ENCODE assay signal across 9 cellular contexts in the genomic region with DNA sequence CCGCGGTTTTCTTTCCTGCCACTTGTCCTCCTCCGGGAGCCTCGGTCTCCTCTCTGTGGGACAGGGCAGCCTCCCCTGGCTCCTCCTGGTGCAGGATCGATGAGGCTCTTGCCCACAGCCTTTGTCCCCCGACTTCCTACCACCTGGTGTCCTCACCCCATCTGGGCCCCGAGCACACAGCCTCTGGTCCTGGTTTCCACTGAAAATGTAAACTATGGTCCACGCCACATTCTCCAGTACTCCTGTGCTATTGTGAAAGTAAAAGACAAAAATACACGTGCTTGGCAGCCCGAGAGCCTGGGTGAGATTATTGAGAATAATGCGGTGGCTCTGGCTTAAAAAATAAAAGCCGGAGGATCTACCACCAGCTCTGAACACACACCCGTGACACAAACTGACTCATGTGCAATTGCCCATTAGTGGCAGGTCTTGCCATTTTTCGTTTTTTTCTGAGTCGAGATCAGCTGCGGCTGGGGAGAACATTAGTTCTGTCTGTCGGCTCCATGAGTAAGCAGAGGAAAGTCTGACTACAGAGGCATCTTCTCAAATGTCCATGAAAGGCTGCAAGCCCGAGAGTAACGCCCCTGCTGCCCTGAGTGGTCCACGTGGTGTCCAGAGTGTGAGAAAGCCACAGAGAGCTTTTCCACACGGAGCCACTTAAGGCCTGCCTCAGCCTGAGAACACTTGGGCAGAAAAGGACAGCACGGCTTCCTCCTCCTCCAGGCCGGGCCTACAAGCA. TPM values are rescaled to one million over a fixed set of nuclear protein-coding genes. Genes with fewer than 3 reads are reported as not detected.
DNase-seq lines count a peak whose midpoint lies in the region; ATAC-seq and TF ChIP-seq lines count a peak whose summit lies in the region.
"Had no signal": no experiment of that assay in that cellular context is flagged by ENCODE, and none has a peak within 500 bp of the region (broad histone marks: within the 10 kb centered on the region; RNA-seq: fewer than 3 reads in every experiment).

No MANE protein-coding gene starts in this region.

- peaks cover 15% of the 10 kb centered on the region for H3K9me3 Mint-ChIP-seq in activated CD8-positive, alpha-beta T cell treated with anti-CD3 and anti-CD28 coated beads, Interleukin-2, amount 10 ng/mL, durations not matched to agents 7 days and 5 days (ENCODE audit: insufficient read depth)
- peaks cover 21% of the 10 kb centered on the region for H3K9me3 Mint-ChIP-seq in activated CD8-positive, alpha-beta T cell treated with anti-CD3 and anti-CD28 coated beads for 36 hours

- intact Hi-C loops in activated CD8-positive, alpha-beta T cell treated with anti-CD3 and anti-CD28 coated beads for 36 hours (cut with micrococcal nuclease), result no loop called here
- intact Hi-C loops in upper lobe of right lung (cut with DNase I), result loop anchor here (10.0 kb wide), 1 partner anchor 117 kb away; no protein-coding TSS in a partner anchor

- peak overlapping the region; percentile 10 for H3K4me3 ChIP-seq in upper lobe of right lung

- no peak for ATAC-seq in activated CD8-positive, alpha-beta T cell treated with anti-CD3 and anti-CD28 coated beads, Interleukin-2, amount 10 ng/mL, durations not matched to agents 7 days and 5 days
- no peak for ATAC-seq in activated CD8-positive, alpha-beta T cell treated with anti-CD3 and anti-CD28 coated beads for 36 hours
- ATAC-seq in upper lobe of right lung (peak; percentile 58), GM21526 (IDR thresholded peaks at IDR 0.05; ENCODE audit: low FRiP score, unreplicated experiment) (no peak)

- CTCF ChIA-PET in activated CD8-positive, alpha-beta T cell treated with anti-CD3 and anti-CD28 coated beads, Interleukin-2, amount 10 ng/mL, durations not matched to agents 7 days and 5 days (lab: Charles Lee), result no interaction called here
- CTCF ChIA-PET in activated CD8-positive, alpha-beta T cell treated with anti-CD3 and anti-CD28 coated beads for 36 hours (lab: Charles Lee), result no interaction called here

- no peaks in the 10 kb centered on the region for H3K9me3 ChIP-seq in upper lobe of right lung

- no peak for TF ChIP-seq CTCF in activated CD8-positive, alpha-beta T cell treated with anti-CD3 and anti-CD28 coated beads for 36 hours (IDR thresholded peaks at IDR 0.05)
- TF ChIP-seq CTCF in upper lobe of right lung (IDR thresholded peaks at IDR 0.05), result no peak

- no peaks in the 10 kb centered on the region for H3K36me3 ChIP-seq in upper lobe of right lung

- H3K27me3 Mint-ChIP-seq in activated CD8-positive, alpha-beta T cell treated with anti-CD3 and anti-CD28 coated beads, Interleukin-2, amount 10 ng/mL, durations not matched to agents 7 days and 5 days (ENCODE audit: low read depth), result peaks cover 7% of the 10 kb centered on the region
- peaks cover 2% of the 10 kb centered on the region for H3K27me3 Mint-ChIP-seq in activated CD8-positive, alpha-beta T cell treated with anti-CD3 and anti-CD28 coated beads for 36 hours

- H3K4me1 Mint-ChIP-seq in activated CD8-positive, alpha-beta T cell treated with anti-CD3 and anti-CD28 coated beads, Interleukin-2, amount 10 ng/mL, durations not matched to agents 7 days and 5 days (ENCODE audit: low read depth), result no peaks in the 10 kb centered on the region
- peaks cover 5% of the 10 kb centered on the region for H3K4me1 Mint-ChIP-seq in activated CD8-positive, alpha-beta T cell treated with anti-CD3 and anti-CD28 coated beads for 36 hours (ENCODE audit: low read depth)
- H3K4me1 Mint-ChIP-seq: IgD-negative memory B cell had no signal

- no peak overlapping the region for H3K27ac Mint-ChIP-seq in activated CD8-positive, alpha-beta T cell treated with anti-CD3 and anti-CD28 coated beads, Interleukin-2, amount 10 ng/mL, durations not matched to agents 7 days and 5 days
- H3K27ac Mint-ChIP-seq in activated CD8-positive, alpha-beta T cell treated with anti-CD3 and anti-CD28 coated beads for 36 hours, result no peak overlapping the region

- H3K27me3 ChIP-seq in upper lobe of right lung, result peaks cover 2% of the 10 kb centered on the region

- POLR2A ChIA-PET in activated CD8-positive, alpha-beta T cell treated with anti-CD3 and anti-CD28 coated beads, Interleukin-2, amount 10 ng/mL, durations not matched to agents 7 days and 5 days (lab: Charles Lee), result no interaction called here
- POLR2A ChIA-PET in activated CD8-positive, alpha-beta T cell treated with anti-CD3 and anti-CD28 coated beads for 36 hours (lab: Charles Lee), result no interaction called here

- H3K36me3 Mint-ChIP-seq in activated CD8-positive, alpha-beta T cell treated with anti-CD3 and anti-CD28 coated beads, Interleukin-2, amount 10 ng/mL, durations not matched to agents 7 days and 5 days (ENCODE audit: low read depth), result peaks cover 2% of the 10 kb centered on the region
- H3K36me3 Mint-ChIP-seq in activated CD8-positive, alpha-beta T cell treated with anti-CD3 and anti-CD28 coated beads for 36 hours (ENCODE audit: low read depth), result no peaks in the 10 kb centered on the region
- H3K36me3 Mint-ChIP-seq: IgD-negative memory B cell had no signal

- peaks cover 5% of the 10 kb centered on the region for H3K4me1 ChIP-seq in upper lobe of right lung

- H3K4me3 Mint-ChIP-seq in activated CD8-positive, alpha-beta T cell treated with anti-CD3 and anti-CD28 coated beads, Interleukin-2, amount 10 ng/mL, durations not matched to agents 7 days and 5 days, result no peak overlapping the region
- H3K4me3 Mint-ChIP-seq in activated CD8-positive, alpha-beta T cell treated with anti-CD3 and anti-CD28 coated beads for 36 hours, result no peak overlapping the region
- H3K4me3 Mint-ChIP-seq: IgD-negative memory B cell had no signal

- DNase-seq in activated CD8-positive, alpha-beta T cell treated with anti-CD3 and anti-CD28 coated beads, Interleukin-2, amount 10 ng/mL, durations not matched to agents 7 days and 5 days, result peak; percentile 13
- DNase-seq in activated CD8-positive, alpha-beta T cell treated with anti-CD3 and anti-CD28 coated beads for 36 hours, result no peak
- peak; percentile 78 for DNase-seq in epidermal melanocyte (ENCODE audit: insufficient read length, low spot score)
- DNase-seq in mucosa of gallbladder (ENCODE audit: low spot score), result peak; percentile 64
- DNase-seq in upper lobe of right lung, result peak; percentile 56
- no peak for DNase-seq in globus pallidus (ENCODE audit: low spot score)
- DNase-seq in DMS53 (lab: John Stamatoyannopoulos, UW), result no peak

- H3K27ac ChIP-seq in upper lobe of right lung, result peak overlapping the region; percentile 82

RNA-seq across cellular contexts. Expression of gene COL6A2, which starts 5.7 kb away (rescaled TPM):
- 1 to 10 TPM; 6.0 to 7.2 TPM for total RNA-seq in activated CD8-positive, alpha-beta T cell treated with anti-CD3 and anti-CD28 coated beads, Interleukin-2, amount 10 ng/mL, durations not matched to agents 7 days and 5 days
- total RNA-seq in activated CD8-positive, alpha-beta T cell treated with anti-CD3 and anti-CD28 coated beads for 36 hours, result 10 to 100 TPM; 25.0 to 25.3 TPM
- total RNA-seq in mucosa of gallbladder (1,004 TPM), upper lobe of right lung (269 TPM)

Comparison
In these comparisons a context has a peak if more than half of its experiments do, and no peak if none do; other contexts are left out.
1. DNase-seq: peak in activated CD8-positive, alpha-beta T cell treated with anti-CD3 and anti-CD28 coated beads, Interleukin-2, amount 10 ng/mL, durations not matched to agents 7 days and 5 days (single experiment), epidermal melanocyte (single experiment), mucosa of gallbladder (single experiment) and upper lobe of right lung (single experiment); none in activated CD8-positive, alpha-beta T cell treated with anti-CD3 and anti-CD28 coated beads for 36 hours (single experiment), globus pallidus (single experiment) and DMS53 (single experiment).
2. RNA of gene COL6A2, which starts 5.7 kb away (total RNA-seq): 1,004 TPM in mucosa of gallbladder (single experiment) and 269 TPM in upper lobe of right lung (single experiment); 25.0 to 25.3 TPM in activated CD8-positive, alpha-beta T cell treated with anti-CD3 and anti-CD28 coated beads for 36 hours and 6.0 to 7.2 TPM in activated CD8-positive, alpha-beta T cell treated with anti-CD3 and anti-CD28 coated beads, Interleukin-2, amount 10 ng/mL, durations not matched to agents 7 days and 5 days; every median in the first group is over 10 times any median in the second.